ENCODE assay signal across 19 cellular contexts in genomic region chr2:23429036-23429435, GRCh38. TPM values are rescaled to one million over a fixed set of nuclear protein-coding genes. Genes with fewer than 3 reads are reported as not detected.
DNase-seq lines count a peak whose midpoint lies in the region; FAIRE-seq and TF ChIP-seq lines count a peak whose summit lies in the region.
"Had no signal": no experiment of that assay in that cellular context is flagged by ENCODE, and none has a peak within 500 bp of the region (broad histone marks: within the 10 kb centered on the region; RNA-seq: fewer than 3 reads in every experiment).

No MANE protein-coding gene starts in this region.

- H3K36me3 ChIP-seq in bronchial epithelial cell (ENCODE audit: control insufficient read depth, insufficient read depth, low read length) (no peaks in the 10 kb centered on the region), trophoblast cell (ENCODE audit: control insufficient read depth in 1 of 2, insufficient read depth in 2 of 2, low read length in 2 of 2) (no peaks in the 10 kb centered on the region), stomach smooth muscle (ENCODE audit: control insufficient read depth in 2 of 2, insufficient read depth in 2 of 2, low read length in 2 of 2) (no peaks in the 10 kb centered on the region), prostate gland (no peaks in the 10 kb centered on the region)

- no peaks in the 10 kb centered on the region for H3K79me2 ChIP-seq in trophoblast cell (ENCODE audit: control insufficient read depth, insufficient read depth, low read length, poor library complexity)

- H2AK5ac ChIP-seq in trophoblast cell (ENCODE audit: low read length) = peak overlapping the region; percentile 78

- H2BK12ac ChIP-seq in trophoblast cell (ENCODE audit: low read length) = peak overlapping the region; percentile 82

- no peak overlapping the region for H4K12ac ChIP-seq in trophoblast cell (ENCODE audit: low read depth, low read length)

- H2AFZ ChIP-seq in trophoblast cell (ENCODE audit: insufficient read depth, low read length, poor library complexity) = no peak overlapping the region

- TF ChIP-seq CTCF in bronchial epithelial cell (IDR thresholded peaks at IDR 0.05; ENCODE audit: insufficient read depth, low read length, severe bottlenecking) = no peak
- TF ChIP-seq CTCF in prostate gland (IDR thresholded peaks at IDR 0.05) = no peak

- H3K14ac ChIP-seq in trophoblast cell (ENCODE audit: low read length) = peak overlapping the region; percentile 0

- H3K79me1 ChIP-seq in trophoblast cell (ENCODE audit: low read length) = peaks cover 12% of the 10 kb centered on the region

- no CpG with 5 or more reads among the region's 6 CpGs for WGBS in trophoblast cell (ENCODE audit: extremely low coverage, insufficient coverage, insufficient read length)
- WGBS in prostate gland = 97% methylated on average over 6 of the region's 6 CpGs

- no peak overlapping the region for H2BK120ac ChIP-seq in trophoblast cell (ENCODE audit: insufficient read depth, low read length, poor library complexity)

- no peak overlapping the region for H3K4me2 ChIP-seq in trophoblast cell (ENCODE audit: low read length)

- no peak overlapping the region for H4K8ac ChIP-seq in trophoblast cell (ENCODE audit: low read depth, low read length)

- H2BK5ac ChIP-seq in trophoblast cell (ENCODE audit: low read depth, low read length, poor library complexity) = no peak overlapping the region

- H3K9ac ChIP-seq in trophoblast cell (ENCODE audit: low read length) (no peak overlapping the region), stomach smooth muscle (ENCODE audit: low read length in 2 of 2) (no peak overlapping the region)

- TF ChIP-seq POLR2A in prostate gland (IDR thresholded peaks at IDR 0.05) = no peak

- H3K27ac ChIP-seq in trophoblast cell (ENCODE audit: low read depth, low read length) = no peak overlapping the region
- H3K27ac ChIP-seq in stomach smooth muscle (ENCODE audit: low read length) = peak overlapping the region; percentile 88
- H3K27ac ChIP-seq in prostate gland = no peak overlapping the region
- H3K27ac ChIP-seq: C4-2B had no signal

- H3K4me1 ChIP-seq in trophoblast cell (ENCODE audit: control insufficient read depth in 1 of 2, insufficient read depth in 2 of 2, low read length in 2 of 2) = peaks cover 27 to 44% of the 10 kb centered on the region in 2 experiments
- peaks cover 48% of the 10 kb centered on the region for H3K4me1 ChIP-seq in stomach smooth muscle (ENCODE audit: control insufficient read depth, insufficient read depth, low read length)
- H3K4me1 ChIP-seq in prostate gland (replicated peaks) = no peaks in the 10 kb centered on the region

- H3K4ac ChIP-seq in trophoblast cell (ENCODE audit: low read depth, low read length) = no peak overlapping the region

- peak overlapping the region; percentile 32 for H4K91ac ChIP-seq in trophoblast cell (ENCODE audit: low read depth, low read length)

- H3K4me3 ChIP-seq in bronchial epithelial cell (ENCODE audit: low read depth, low read length) (no peak overlapping the region), trophoblast cell (ENCODE audit: low read depth, low read length) (no peak overlapping the region), stomach smooth muscle (ENCODE audit: low read length in 2 of 2) (no peak overlapping the region), prostate gland (no peak overlapping the region)
- H3K4me3 ChIP-seq: K562 had no signal

- H3K23ac ChIP-seq in trophoblast cell (ENCODE audit: low read length) = peak overlapping the region; percentile 48

- H3K9me3 ChIP-seq in trophoblast cell (ENCODE audit: insufficient read depth, low read depth, low read length) (peaks cover 2% of the 10 kb centered on the region), stomach smooth muscle (ENCODE audit: control insufficient read depth in 2 of 2, low read length in 2 of 2) (no peaks in the 10 kb centered on the region), prostate gland (no peaks in the 10 kb centered on the region)

- H3K18ac ChIP-seq in trophoblast cell (ENCODE audit: low read length) = peak overlapping the region; percentile 3

- peak; percentile 50 for FAIRE-seq in bronchial epithelial cell (lab: Jason Lieb, UNC)
- FAIRE-seq: D721Med, K562 had no signal

- intact Hi-C loops in prostate gland (cut with DNase I) = no loop called here

- H3K27me3 ChIP-seq in bronchial epithelial cell (ENCODE audit: control insufficient read depth, insufficient read depth, low read length) (no peaks in the 10 kb centered on the region), trophoblast cell (ENCODE audit: insufficient read depth, low read length) (no peaks in the 10 kb centered on the region), stomach smooth muscle (ENCODE audit: control insufficient read depth in 1 of 2, insufficient read depth in 2 of 2, low read length in 2 of 2) (no peaks in the 10 kb centered on the region), prostate gland (replicated peaks; ENCODE audit: insufficient read depth) (no peaks in the 10 kb centered on the region)

- DNase-seq in bronchial epithelial cell (ENCODE audit: low read depth) (no peak), islet precursor cell (peak; percentile 39), trophoblast cell (no peak), hypothalamus (lab: John Stamatoyannopoulos, UW) (no peak), DMS79 treated with DMSO at 0.1 percent for 48 hours (lab: John Stamatoyannopoulos, UW) (no peak), NCI-H1105 treated with DMSO at 0.1 percent for 48 hours (lab: John Stamatoyannopoulos, UW) (no peak), prostate gland (ENCODE audit: low spot score) (no peak)
- DNase-seq: AML-193, NCI-H1105, NCI-H1694, NCI-H2081 treated with DMSO at 0.1 percent for 48 hours, NCI-H524, NCI-H82, OCI-M1, SHP77 had no signal

RNA-seq across cellular contexts. Expression of gene KLHL29, which starts 44.1 kb away (rescaled TPM):
- total RNA-seq in bronchial epithelial cell (5.0 and 11.6 TPM in 2 replicates), prostate gland (10 to 100 TPM; 23.3 to 24.8 TPM)
- 6.9 and 7.0 TPM in 2 replicates for polyA plus RNA-seq in trophoblast cell (2013)
